ENCODE assay signal across 9 cellular contexts in the genomic region with DNA sequence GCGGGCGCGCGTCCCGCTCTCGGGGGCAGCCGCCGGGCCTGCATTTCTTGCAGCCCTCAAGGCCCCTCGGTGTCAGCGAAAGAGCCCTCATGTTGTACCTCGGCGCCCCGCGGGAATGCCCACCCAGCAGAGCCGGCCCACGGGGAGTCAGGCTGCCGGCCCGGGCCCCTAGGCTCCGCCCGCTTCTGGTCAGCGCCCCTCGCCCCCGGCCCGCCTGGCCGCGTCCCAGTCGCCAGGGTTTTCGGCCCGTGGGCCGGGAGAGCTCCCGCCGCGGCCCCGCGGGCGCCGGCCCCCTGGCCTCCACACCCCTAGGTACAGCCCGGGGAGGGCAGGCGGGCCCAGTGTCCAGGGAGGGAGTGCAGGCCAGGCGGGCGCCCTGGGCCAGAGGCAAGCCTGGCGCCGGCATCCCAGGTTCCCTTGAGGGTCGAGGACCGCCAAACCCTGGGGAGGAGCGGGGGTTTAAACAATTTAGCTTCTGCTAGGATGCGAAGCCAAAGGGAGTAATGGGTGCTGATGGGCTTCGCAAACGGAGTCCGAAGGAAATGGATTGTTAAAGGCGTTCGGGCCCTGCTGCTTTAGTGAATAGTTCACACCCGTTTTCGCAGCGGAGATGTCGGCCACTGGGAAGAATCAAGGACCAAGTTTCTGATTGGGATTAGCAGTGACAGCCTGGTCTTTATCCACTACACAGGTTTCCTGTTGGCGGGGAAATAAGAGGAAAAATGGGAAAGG. TPM values are rescaled to one million over a fixed set of nuclear protein-coding genes. Genes with fewer than 3 reads are reported as not detected.
DNase-seq lines count a peak whose midpoint lies in the region; ATAC-seq and TF ChIP-seq lines count a peak whose summit lies in the region.
"Had no signal": no experiment of that assay in that cellular context is flagged by ENCODE, and none has a peak within 500 bp of the region (broad histone marks: within the 10 kb centered on the region; RNA-seq: fewer than 3 reads in every experiment).

No MANE protein-coding gene starts in this region.

- peak overlapping the region; percentile 74 for H3K4me3 ChIP-seq in Loucy (ENCODE audit: low read length, poor library complexity, severe bottlenecking)
- H3K4me3 ChIP-seq in esophagus (ENCODE audit: low read depth in 1 of 2, low read length in 2 of 2): peak overlapping the region; percentile 42 to 53

- H3K4me1 Mint-ChIP-seq in CD14-positive monocyte: peaks cover 61% of the 10 kb centered on the region
- peaks cover 30% of the 10 kb centered on the region for H3K4me1 Mint-ChIP-seq in neural crest cell

- no peak for ATAC-seq in HG03432 (IDR thresholded peaks at IDR 0.05; ENCODE audit: unreplicated experiment)

- 0 out of 2 replicates have a peak, but pooled peaks cover 4% of the 10 kb centered on the region for H3F3A ChIP-seq in Loucy (ENCODE audit: low read depth)

- H3K27ac Mint-ChIP-seq in CD14-positive monocyte (peak overlapping the region in 2 of 7 donors; percentile 61 to 73), neural crest cell (ENCODE audit: unreplicated experiment) (no peak overlapping the region)

- H3K9me2 ChIP-seq in Loucy (replicated peaks; ENCODE audit: low read depth, low read length): no peaks in the 10 kb centered on the region

- H3K9ac ChIP-seq in Loucy (ENCODE audit: low read depth, low read length, poor library complexity, severe bottlenecking): peak overlapping the region; percentile 65

- no peaks in the 10 kb centered on the region for H3K36me3 ChIP-seq in Loucy (ENCODE audit: insufficient read depth, low read length)
- no peaks in the 10 kb centered on the region for H3K36me3 ChIP-seq in esophagus (ENCODE audit: control insufficient read depth in 2 of 2, insufficient read depth in 2 of 2, low read length in 1 of 2)

- H3K27me3 ChIP-seq in Loucy (ENCODE audit: insufficient read depth, low read length, poor library complexity, severe bottlenecking): peaks cover 18% of the 10 kb centered on the region
- H3K27me3 ChIP-seq in esophagus (ENCODE audit: control insufficient read depth in 1 of 2, insufficient read depth in 2 of 2, low read length in 2 of 2): peaks cover 4 to 27% of the 10 kb centered on the region in 2 donors

- DNase-seq in CD14-positive monocyte (ENCODE audit: low spot score) (no peak), neural crest cell (ENCODE audit: low read depth, low spot score) (peak; percentile 22), NCI-H1930 (lab: John Stamatoyannopoulos, UW) (no peak), SIG-M5 (lab: John Stamatoyannopoulos, UW) (no peak), NCI-H774 (lab: John Stamatoyannopoulos, UW) (no peak)

- no peaks in the 10 kb centered on the region for H4K20me1 ChIP-seq in Loucy (ENCODE audit: insufficient read depth, low read length, poor library complexity, severe bottlenecking)

- H3K36me3 Mint-ChIP-seq in CD14-positive monocyte: peaks cover 0 to 3% of the 10 kb centered on the region in 2 donors
- peaks cover 4% of the 10 kb centered on the region for H3K36me3 Mint-ChIP-seq in neural crest cell (ENCODE audit: low read depth)

- peaks cover 2 to 16% (median 10%) of the 10 kb centered on the region in 3 donors for H3K27me3 Mint-ChIP-seq in CD14-positive monocyte (ENCODE audit: low read depth in 3 of 3)
- peaks cover 86% of the 10 kb centered on the region for H3K27me3 Mint-ChIP-seq in neural crest cell (ENCODE audit: low read depth)

- peak overlapping the region; percentile 90; the same call in 1 of the 2 replicates for H2AFZ ChIP-seq in Loucy (ENCODE audit: low read length)

- peaks cover 36% of the 10 kb centered on the region for H3K4me1 ChIP-seq in Loucy (ENCODE audit: insufficient read depth, low read length, poor library complexity, severe bottlenecking)
- peaks cover 4 to 9% of the 10 kb centered on the region in 2 donors for H3K4me1 ChIP-seq in esophagus (ENCODE audit: control insufficient read depth in 2 of 2, insufficient read depth in 2 of 2, low read length in 1 of 2)

- WGBS in esophagus, 2 donors: 14 to 15% methylated on average over 57 of the region's 57 CpGs

- intact Hi-C loops in CD14-positive monocyte (cut with micrococcal nuclease): loop anchor here in 1 of 2 donors (5.0 to 10.0 kb wide), 2 partner anchors 43 to 90 kb away; no protein-coding TSS in a partner anchor

- H3K27ac ChIP-seq in esophagus (ENCODE audit: low read depth in 2 of 2, low read length in 1 of 2): no peak overlapping the region

- H3K4me2 ChIP-seq in Loucy (ENCODE audit: low read depth, low read length, poor library complexity, severe bottlenecking): peak overlapping the region; percentile 83

- peak overlapping the region; percentile 87 to 95 for H3K4me3 Mint-ChIP-seq in CD14-positive monocyte
- peak overlapping the region; percentile 74 for H3K4me3 Mint-ChIP-seq in neural crest cell

- H3K9me3 ChIP-seq in Loucy (ENCODE audit: insufficient read depth, low read depth, low read length) (no peaks in the 10 kb centered on the region), esophagus (ENCODE audit: control insufficient read depth in 2 of 2, insufficient read depth in 1 of 2, low read depth in 1 of 2, low read length in 1 of 2) (peaks cover 0 to 10% of the 10 kb centered on the region in 2 donors)

- H3K9me3 Mint-ChIP-seq in CD14-positive monocyte (peaks cover 0 to 3% (median 0%) of the 10 kb centered on the region in 7 donors), neural crest cell (no peaks in the 10 kb centered on the region)

- H3K79me2 ChIP-seq in Loucy (ENCODE audit: insufficient read depth, low read length): peaks cover 14% of the 10 kb centered on the region; the same call in 1 of the 2 replicates

- TF ChIP-seq CTCF in CD14-positive monocyte (IDR thresholded peaks at IDR 0.05) (no peak), Loucy (conservative IDR thresholded peaks at IDR 0.05; ENCODE audit: low read length) (no peak), neural crest cell (conservative IDR thresholded peaks at IDR 0.05) (no peak)

RNA-seq across cellular contexts. Expression of gene KCNA3, which starts 0.5 kb away (rescaled TPM):
- polyA plus RNA-seq in CD14-positive monocyte (1 to 10 TPM; 5.6 to 7.7 TPM), esophagus (under 1 TPM; 0.05 to 0.06 TPM)
- 2.8 TPM in 2 replicates for total RNA-seq in neural crest cell
- total RNA-seq: bronchial epithelial cell had no signal

Comparison
In these comparisons a context has a peak if more than half of its experiments do, and no peak if none do; other contexts are left out.
1. RNA of gene KCNA3, which starts 0.5 kb away (polyA plus RNA-seq): 5.6 to 7.7 TPM in CD14-positive monocyte; 0.05 to 0.06 TPM in esophagus; every median in the first group is over 4 times any median in the second.